18 cellular contexts compared by ENCODE assay signal in the genomic region with DNA sequence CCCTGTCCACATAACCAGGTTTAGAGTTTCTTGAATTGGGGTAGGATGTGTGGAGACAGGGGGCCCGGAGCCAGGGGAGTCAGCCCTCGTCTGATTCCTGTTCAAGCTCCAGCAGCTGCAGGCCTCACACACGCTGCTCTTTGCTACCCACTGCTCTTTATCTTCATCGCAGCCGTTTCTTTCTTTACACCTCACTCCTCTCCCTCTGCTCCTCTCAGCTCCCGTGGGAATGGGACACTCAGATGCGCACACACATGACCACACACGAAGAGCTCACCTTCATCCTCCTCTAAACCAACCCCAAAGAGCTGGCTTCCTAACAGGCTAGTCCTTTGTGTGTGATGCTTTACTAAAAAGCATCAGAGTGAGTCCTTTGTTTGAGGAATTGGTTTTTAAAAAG.
DNase-seq lines count a peak whose midpoint lies in the region; ATAC-seq and TF ChIP-seq lines count a peak whose summit lies in the region.
"Had no signal": no experiment of that assay in that cellular context is flagged by ENCODE, and none has a peak within 500 bp of the region (broad histone marks: within the 10 kb centered on the region; RNA-seq: fewer than 3 reads in every experiment).

No MANE protein-coding gene starts in this region.

- ATAC-seq in GM19463 (IDR thresholded peaks at IDR 0.05; ENCODE audit: unreplicated experiment) = no peak
- ATAC-seq in stimulated activated naive CD8-positive, alpha-beta T cell treated with anti-CD3 and anti-CD28 coated beads, Interleukin-15, amount 100 ng/mL, for 72 hours = no peak
- ATAC-seq: GM12878 had no signal

- H3K36me3 Mint-ChIP-seq in brain (peaks cover 4% of the 10 kb centered on the region), neural crest cell (ENCODE audit: low read depth) (peaks cover 2% of the 10 kb centered on the region)

- H3K27me3 Mint-ChIP-seq in brain (peaks cover 3% of the 10 kb centered on the region), neural crest cell (ENCODE audit: low read depth) (no peaks in the 10 kb centered on the region)
- peaks cover 9% of the 10 kb centered on the region for H3K27me3 Mint-ChIP-seq in stimulated activated naive CD8-positive, alpha-beta T cell treated with anti-CD3 and anti-CD28 coated beads, Interleukin-15, amount 100 ng/mL, for 72 hours

- H3K27ac Mint-ChIP-seq in brain = peak overlapping the region in 4 of 5 experiments; percentile 75 to 96 (median 90)
- H3K27ac Mint-ChIP-seq in neural crest cell (ENCODE audit: unreplicated experiment) = peak overlapping the region; percentile 30
- no peak overlapping the region for H3K27ac Mint-ChIP-seq in stimulated activated naive CD8-positive, alpha-beta T cell treated with anti-CD3 and anti-CD28 coated beads, Interleukin-15, amount 100 ng/mL, for 72 hours
- H3K27ac Mint-ChIP-seq: B cell had no signal

- H3K4me1 Mint-ChIP-seq in brain (peaks cover 17% of the 10 kb centered on the region), neural crest cell (peaks cover 15% of the 10 kb centered on the region)
- H3K4me1 Mint-ChIP-seq in stimulated activated naive CD8-positive, alpha-beta T cell treated with anti-CD3 and anti-CD28 coated beads, Interleukin-15, amount 100 ng/mL, for 72 hours = no peaks in the 10 kb centered on the region
- H3K4me1 Mint-ChIP-seq: B cell had no signal

- H3K4me3 Mint-ChIP-seq in brain = peak overlapping the region in 3 of 5 experiments; percentile 47 to 68 (median 62)
- H3K4me3 Mint-ChIP-seq in neural crest cell = no peak overlapping the region
- H3K4me3 Mint-ChIP-seq in stimulated activated naive CD8-positive, alpha-beta T cell treated with anti-CD3 and anti-CD28 coated beads, Interleukin-15, amount 100 ng/mL, for 72 hours = no peak overlapping the region
- H3K4me3 Mint-ChIP-seq: B cell had no signal

- TF ChIP-seq CTCF in brain (conservative IDR thresholded peaks at IDR 0.05) (no peak), neural crest cell (conservative IDR thresholded peaks at IDR 0.05) (no peak)

- in situ Hi-C loops in G401 (cut with HindIII; ENCODE audit: low sequenced_read_pairs) = no loop called here

- DNase-seq in G401 (ENCODE audit: low spot score) = peak; percentile 15
- peak; percentile 21 for DNase-seq in NCI-H2107 treated with DMSO at 0.1 percent for 48 hours (lab: John Stamatoyannopoulos, UW; ENCODE audit: unreplicated experiment)
- DNase-seq in neural crest cell (ENCODE audit: low read depth, low spot score) = no peak
- no peak for DNase-seq in SW 1271 (lab: John Stamatoyannopoulos, UW)
- no peak for DNase-seq in stimulated activated naive CD8-positive, alpha-beta T cell treated with anti-CD3 and anti-CD28 coated beads, Interleukin-15, amount 100 ng/mL, for 72 hours
- DNase-seq: Caco-2, DMS153, KBM-7, NCI-H1105, NCI-H1694, NCI-H2171, NCI-H446 treated with DMSO at 0.1 percent for 48 hours, NCI-H774, SHP77 treated with DMSO at 0.1 percent for 48 hours had no signal

- H3K9me3 Mint-ChIP-seq in brain (peaks cover 6 to 21% (median 11%) of the 10 kb centered on the region in 5 experiments), neural crest cell (peaks cover 3% of the 10 kb centered on the region)
- peaks cover 0 to 6% of the 10 kb centered on the region in 2 donors for H3K9me3 Mint-ChIP-seq in stimulated activated naive CD8-positive, alpha-beta T cell treated with anti-CD3 and anti-CD28 coated beads, Interleukin-15, amount 100 ng/mL, for 72 hours

Comparison
In these comparisons a context has a peak if more than half of its experiments do, and no peak if none do; other contexts are left out.
1. DNase-seq: peak in G401 (single experiment) and NCI-H2107 treated with DMSO at 0.1 percent for 48 hours (single experiment); none in neural crest cell (single experiment), SW 1271 (0 of 2) and stimulated activated naive CD8-positive, alpha-beta T cell treated with anti-CD3 and anti-CD28 coated beads, Interleukin-15, amount 100 ng/mL, for 72 hours (0 of 2).
2. H3K27ac Mint-ChIP-seq: peak in brain (4 of 5) and neural crest cell (single experiment); none in stimulated activated naive CD8-positive, alpha-beta T cell treated with anti-CD3 and anti-CD28 coated beads, Interleukin-15, amount 100 ng/mL, for 72 hours (0 of 2).
3. H3K4me3 Mint-ChIP-seq: peak in brain (3 of 5); none in neural crest cell (single experiment) and stimulated activated naive CD8-positive, alpha-beta T cell treated with anti-CD3 and anti-CD28 coated beads, Interleukin-15, amount 100 ng/mL, for 72 hours (0 of 2).